ENCODE assay signal across 1 cellular context in the genomic region with DNA sequence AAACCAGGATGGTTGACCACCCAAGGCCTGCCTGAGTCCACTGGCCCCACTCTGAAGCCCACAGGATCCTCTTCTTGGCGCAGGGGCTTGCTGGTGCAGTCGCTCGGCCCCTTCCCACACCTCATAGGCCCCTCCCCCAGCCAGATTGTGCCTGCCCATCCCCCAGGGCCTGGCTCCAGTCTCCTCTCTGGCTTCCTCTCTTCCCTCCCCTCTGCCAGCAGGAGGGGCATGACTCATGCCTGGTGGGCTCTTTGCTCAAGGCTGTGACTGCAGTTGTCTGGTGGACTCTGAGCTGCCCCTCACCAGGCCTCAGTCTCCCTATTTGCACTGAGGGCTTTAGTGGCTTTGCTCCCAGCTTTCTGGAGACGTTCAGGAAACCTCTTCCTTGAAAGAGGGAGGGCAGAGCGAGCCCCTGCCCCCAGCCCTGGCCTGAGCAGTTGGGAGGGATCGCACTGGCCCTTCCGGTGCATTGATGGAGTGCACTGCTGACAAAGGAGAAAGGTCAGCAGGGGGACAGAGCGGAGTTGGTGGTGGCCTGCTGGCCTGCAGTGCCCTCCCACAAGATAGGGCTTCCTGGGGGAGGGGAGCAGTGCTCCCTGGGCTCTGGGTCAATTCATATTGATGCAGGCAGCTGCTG.
A peak's percentile ranks its signal among the peaks of the same experiment; 100 is the strongest.
TF ChIP-seq lines count a peak whose summit lies in the region.

No MANE protein-coding gene starts in this region.

TF ChIP-seq in HepG2, 621 proteins besides CTCF, POLR2A, EP300 and RAD21 (continued from another document):
- TF ChIP-seq, protein P1, sequence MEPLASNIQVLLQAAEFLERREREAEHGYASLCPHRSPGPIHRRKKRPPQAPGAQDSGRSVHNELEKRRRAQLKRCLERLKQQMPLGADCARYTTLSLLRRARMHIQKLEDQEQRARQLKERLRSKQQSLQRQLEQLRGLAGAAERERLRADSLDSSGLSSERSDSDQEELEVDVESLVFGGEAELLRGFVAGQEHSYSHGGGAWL (CRISPR knock-in tag; IDR thresholded peaks at IDR 0.05), result no peak
- peak; percentile 58; the same call in 1 of the 2 replicates for TF ChIP-seq PPARG (CRISPR knock-in tag; conservative IDR thresholded peaks at IDR 0.05)
- TF ChIP-seq TBX2 (CRISPR knock-in tag; IDR thresholded peaks at IDR 0.05; ENCODE audit: borderline replicate concordance), result peak; percentile 48; the same call in 1 of the 2 replicates
- TF ChIP-seq PRMT3 (CRISPR knock-in tag; IDR thresholded peaks at IDR 0.05; ENCODE audit: borderline replicate concordance, low read depth), result no peak
- TF ChIP-seq, protein P2, sequence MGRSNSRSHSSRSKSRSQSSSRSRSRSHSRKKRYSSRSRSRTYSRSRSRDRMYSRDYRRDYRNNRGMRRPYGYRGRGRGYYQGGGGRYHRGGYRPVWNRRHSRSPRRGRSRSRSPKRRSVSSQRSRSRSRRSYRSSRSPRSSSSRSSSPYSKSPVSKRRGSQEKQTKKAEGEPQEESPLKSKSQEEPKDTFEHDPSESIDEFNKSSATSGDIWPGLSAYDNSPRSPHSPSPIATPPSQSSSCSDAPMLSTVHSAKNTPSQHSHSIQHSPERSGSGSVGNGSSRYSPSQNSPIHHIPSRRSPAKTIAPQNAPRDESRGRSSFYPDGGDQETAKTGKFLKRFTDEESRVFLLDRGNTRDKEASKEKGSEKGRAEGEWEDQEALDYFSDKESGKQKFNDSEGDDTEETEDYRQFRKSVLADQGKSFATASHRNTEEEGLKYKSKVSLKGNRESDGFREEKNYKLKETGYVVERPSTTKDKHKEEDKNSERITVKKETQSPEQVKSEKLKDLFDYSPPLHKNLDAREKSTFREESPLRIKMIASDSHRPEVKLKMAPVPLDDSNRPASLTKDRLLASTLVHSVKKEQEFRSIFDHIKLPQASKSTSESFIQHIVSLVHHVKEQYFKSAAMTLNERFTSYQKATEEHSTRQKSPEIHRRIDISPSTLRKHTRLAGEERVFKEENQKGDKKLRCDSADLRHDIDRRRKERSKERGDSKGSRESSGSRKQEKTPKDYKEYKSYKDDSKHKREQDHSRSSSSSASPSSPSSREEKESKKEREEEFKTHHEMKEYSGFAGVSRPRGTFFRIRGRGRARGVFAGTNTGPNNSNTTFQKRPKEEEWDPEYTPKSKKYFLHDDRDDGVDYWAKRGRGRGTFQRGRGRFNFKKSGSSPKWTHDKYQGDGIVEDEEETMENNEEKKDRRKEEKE (IDR thresholded peaks at IDR 0.05), result no peak
- no peak for TF ChIP-seq EZH2 (conservative IDR thresholded peaks at IDR 0.05; ENCODE audit: low read depth, low read length)
- TF ChIP-seq, protein P3, sequence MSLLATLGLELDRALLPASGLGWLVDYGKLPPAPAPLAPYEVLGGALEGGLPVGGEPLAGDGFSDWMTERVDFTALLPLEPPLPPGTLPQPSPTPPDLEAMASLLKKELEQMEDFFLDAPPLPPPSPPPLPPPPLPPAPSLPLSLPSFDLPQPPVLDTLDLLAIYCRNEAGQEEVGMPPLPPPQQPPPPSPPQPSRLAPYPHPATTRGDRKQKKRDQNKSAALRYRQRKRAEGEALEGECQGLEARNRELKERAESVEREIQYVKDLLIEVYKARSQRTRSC (CRISPR knock-in tag; IDR thresholded peaks at IDR 0.05; ENCODE audit: low read depth), result no peak
- no peak for TF ChIP-seq CHCHD3 (CRISPR knock-in tag; IDR thresholded peaks at IDR 0.05)
- no peak for TF ChIP-seq MAFG (CRISPR knock-in tag; IDR thresholded peaks at IDR 0.05)
- TF ChIP-seq, protein P4, sequence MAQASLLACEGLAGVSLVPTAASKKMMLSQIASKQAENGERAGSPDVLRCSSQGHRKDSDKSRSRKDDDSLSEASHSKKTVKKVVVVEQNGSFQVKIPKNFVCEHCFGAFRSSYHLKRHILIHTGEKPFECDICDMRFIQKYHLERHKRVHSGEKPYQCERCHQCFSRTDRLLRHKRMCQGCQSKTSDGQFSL (CRISPR knock-in tag; IDR thresholded peaks at IDR 0.05), result no peak
- peak; percentile 51; the same call in 1 of the 2 replicates for TF ChIP-seq RCOR2 (CRISPR knock-in tag; IDR thresholded peaks at IDR 0.05)
- TF ChIP-seq ZSCAN9 (CRISPR knock-in tag; IDR thresholded peaks at IDR 0.05; ENCODE audit: borderline replicate concordance), result no peak
- TF ChIP-seq KDM6A (CRISPR knock-in tag; IDR thresholded peaks at IDR 0.05; ENCODE audit: low read depth), result 0 out of 2 replicates have a peak, but pooled peaks have one; percentile 9
- TF ChIP-seq ZBTB7B (CRISPR knock-in tag; IDR thresholded peaks at IDR 0.05), result peak; percentile 65; the same call in 1 of the 2 replicates
- TF ChIP-seq SMARCC2 (IDR thresholded peaks at IDR 0.05), result no peak
- TF ChIP-seq ZNF530 (CRISPR knock-in tag; IDR thresholded peaks at IDR 0.05; ENCODE audit: low read depth), result no peak
- TF ChIP-seq, protein P5, sequence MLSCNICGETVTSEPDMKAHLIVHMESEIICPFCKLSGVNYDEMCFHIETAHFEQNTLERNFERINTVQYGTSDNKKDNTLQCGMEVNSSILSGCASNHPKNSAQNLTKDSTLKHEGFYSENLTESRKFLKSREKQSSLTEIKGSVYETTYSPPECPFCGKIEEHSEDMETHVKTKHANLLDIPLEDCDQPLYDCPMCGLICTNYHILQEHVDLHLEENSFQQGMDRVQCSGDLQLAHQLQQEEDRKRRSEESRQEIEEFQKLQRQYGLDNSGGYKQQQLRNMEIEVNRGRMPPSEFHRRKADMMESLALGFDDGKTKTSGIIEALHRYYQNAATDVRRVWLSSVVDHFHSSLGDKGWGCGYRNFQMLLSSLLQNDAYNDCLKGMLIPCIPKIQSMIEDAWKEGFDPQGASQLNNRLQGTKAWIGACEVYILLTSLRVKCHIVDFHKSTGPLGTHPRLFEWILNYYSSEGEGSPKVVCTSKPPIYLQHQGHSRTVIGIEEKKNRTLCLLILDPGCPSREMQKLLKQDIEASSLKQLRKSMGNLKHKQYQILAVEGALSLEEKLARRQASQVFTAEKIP (CRISPR knock-in tag; IDR thresholded peaks at IDR 0.05; ENCODE audit: borderline replicate concordance), result no peak
TF ChIP-seq in HepG2: peak in this region for 88.
